ENCODE assay signal across 1 cellular context in genomic region chr13:113314112-113314511, GRCh38. TPM values are rescaled to one million over a fixed set of nuclear protein-coding genes. Genes with fewer than 3 reads are reported as not detected.
"Had no signal": no experiment of that assay in that cellular context is flagged by ENCODE, and none has a peak within 500 bp of the region (broad histone marks: within the 10 kb centered on the region; RNA-seq: fewer than 3 reads in every experiment).

No MANE protein-coding gene starts in this region.

RNA-seq across cellular contexts. Expression of gene GRTP1, which starts 49.8 kb away (rescaled TPM):
- total RNA-seq: naive thymus-derived CD8-positive, alpha-beta T cell had no signal
